Comparison of ENCODE assay signal across 8 cellular contexts in the genomic region with DNA sequence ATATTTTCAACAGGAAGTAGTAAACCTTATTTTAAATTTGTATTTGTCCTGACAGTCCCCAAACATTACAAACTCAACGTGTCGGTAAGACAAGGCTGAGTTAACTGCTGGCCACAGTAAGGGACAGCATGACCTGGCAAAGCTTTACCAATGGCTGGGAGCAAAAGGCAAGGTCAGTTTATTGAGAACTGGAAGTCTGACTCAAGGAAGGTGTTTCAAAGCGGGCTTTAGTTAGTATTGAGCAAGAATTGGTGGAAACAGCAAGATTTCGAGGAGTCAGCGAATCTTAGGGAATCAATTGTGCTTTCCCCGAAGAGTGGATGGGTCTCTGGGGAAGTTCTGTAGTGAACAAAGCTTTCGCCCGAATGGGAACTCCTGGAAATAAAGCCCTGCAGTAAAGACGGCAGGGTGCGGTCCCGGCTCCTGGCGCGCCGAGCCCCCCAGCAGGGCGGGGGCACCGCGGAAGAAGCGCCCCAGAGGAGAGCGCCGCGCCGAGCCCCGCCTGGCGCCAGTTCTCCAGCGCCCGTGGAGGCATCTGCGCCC. TPM values are rescaled to one million over a fixed set of nuclear protein-coding genes. Genes with fewer than 3 reads are reported as not detected.
A peak's percentile ranks its signal among the peaks of the same experiment; 100 is the strongest.
DNase-seq lines count a peak whose midpoint lies in the region; ATAC-seq and TF ChIP-seq lines count a peak whose summit lies in the region.

No MANE protein-coding gene starts in this region.

- peaks cover 2% of the 10 kb centered on the region for H3K36me3 ChIP-seq in A673 (ENCODE audit: insufficient read depth, low read length, poor library complexity, severe bottlenecking)
- H3K36me3 ChIP-seq in hepatocyte (replicated peaks; ENCODE audit: insufficient read depth, low read depth) = no peaks in the 10 kb centered on the region
- H3K36me3 ChIP-seq in gastrocnemius medialis = peaks cover 0 to 7% of the 10 kb centered on the region in 2 donors

- TF ChIP-seq CTCF in A673 (conservative IDR thresholded peaks at IDR 0.05; ENCODE audit: low read depth, low read length) = no peak
- no peak for TF ChIP-seq CTCF in hepatocyte (IDR thresholded peaks at IDR 0.05; ENCODE audit: poor library complexity)
- peak in 1 of 5 experiments; percentile 15 for TF ChIP-seq CTCF in gastrocnemius medialis (IDR thresholded peaks at IDR 0.05 in 4 of 5, conservative IDR thresholded peaks at IDR 0.05 in 1 of 5)

- H2AFZ ChIP-seq in hepatocyte = peak overlapping the region; percentile 22

- no peak for TF ChIP-seq POLR2A in gastrocnemius medialis (IDR thresholded peaks at IDR 0.05)
- no peak for TF ChIP-seq POLR2A in GM18505 (IDR thresholded peaks at IDR 0.05; ENCODE audit: borderline replicate concordance, extremely low read depth, insufficient read depth, insufficient read length)

- intact Hi-C loops in A673 (cut with micrococcal nuclease; ENCODE audit: unreplicated experiment) (loop anchor here (5.0 kb wide), 1 partner anchor 61 kb away; a partner anchor contains a TSS), gastrocnemius medialis (cut with DNase I; ENCODE audit: low total_unique reads) (loop anchor here (2.0 kb wide), 1 partner anchor 208 kb away; no protein-coding TSS in a partner anchor)

- H3K9me2 ChIP-seq in hepatocyte (replicated peaks; ENCODE audit: insufficient read depth) = no peaks in the 10 kb centered on the region

- H3K79me2 ChIP-seq in hepatocyte = peaks cover 37% of the 10 kb centered on the region

- H3K27ac ChIP-seq in A673 (ENCODE audit: low read depth, low read length, poor library complexity, severe bottlenecking) (peak overlapping the region; percentile 97), hepatocyte (peak overlapping the region; percentile 98), gastrocnemius medialis (peak overlapping the region; percentile 97 to 99 (median 98))

- peak overlapping the region; percentile 96 for H3K4me3 ChIP-seq in A673 (ENCODE audit: low read depth, low read length, poor library complexity, severe bottlenecking)
- peak overlapping the region; percentile 21 for H3K4me3 ChIP-seq in hepatocyte
- peak overlapping the region; percentile 70 to 83 (median 77) for H3K4me3 ChIP-seq in gastrocnemius medialis

- H3K4me1 ChIP-seq in A673 (ENCODE audit: insufficient read depth, low read length, poor library complexity, severe bottlenecking) (peaks cover 11% of the 10 kb centered on the region), hepatocyte (ENCODE audit: insufficient read depth) (peaks cover 28% of the 10 kb centered on the region), gastrocnemius medialis (peaks cover 42 to 43% of the 10 kb centered on the region in 2 donors)

- H3K4me2 ChIP-seq in hepatocyte = peak overlapping the region; percentile 76

- H3K9me3 Mint-ChIP-seq in activated naive CD4-positive, alpha-beta T cell treated with anti-CD3 and anti-CD28 coated beads, Interleukin-2, amount 50 U/mL, for 72 hours = no peaks in the 10 kb centered on the region

- DNase-seq in A673 (ENCODE audit: low spot score) (no peak), HCEC 1CT (peak; percentile 30), hepatocyte (ENCODE audit: low spot score) (peak; percentile 58), gastrocnemius medialis (peak in 1 of 2 donors; percentile 47), DMS79 treated with DMSO at 0.1 percent for 48 hours (lab: John Stamatoyannopoulos, UW) (no peak)
- no peak for DNase-seq in activated naive CD4-positive, alpha-beta T cell treated with anti-CD3 and anti-CD28 coated beads, Interleukin-2, amount 50 U/mL, for 72 hours (ENCODE audit: low spot score in 2 of 2)
- DNase-seq in stimulated activated CD4-positive, alpha-beta T cell treated with anti-CD3 and anti-CD28 coated beads, Interleukin-4, amount 100 ng/mL, for 4 hours = no peak

- 3% methylated on average over 24 of the region's 27 CpGs for WGBS in hepatocyte (ENCODE audit: low lambda C conversion rate, missing lambda C conversion rate)

- in situ Hi-C loops in gastrocnemius medialis (cut with MboI; ENCODE audit: low sequenced_read_pairs in 4 of 4) = loop anchor here in 2 of 4 donors (10.0 kb wide), 1 partner anchor 274 kb away; a partner anchor contains a TSS

- H3K27ac Mint-ChIP-seq in activated naive CD4-positive, alpha-beta T cell treated with anti-CD3 and anti-CD28 coated beads, Interleukin-2, amount 50 U/mL, for 72 hours = peak overlapping the region; percentile 93 to 98

- peaks cover 17 to 27% of the 10 kb centered on the region in 2 donors for H3K36me3 Mint-ChIP-seq in activated naive CD4-positive, alpha-beta T cell treated with anti-CD3 and anti-CD28 coated beads, Interleukin-2, amount 50 U/mL, for 72 hours

- no peak for ATAC-seq in activated naive CD4-positive, alpha-beta T cell treated with anti-CD3 and anti-CD28 coated beads, Interleukin-2, amount 50 U/mL, for 72 hours
- ATAC-seq in gastrocnemius medialis (peak; percentile 19), GM18505 (IDR thresholded peaks at IDR 0.05; ENCODE audit: unreplicated experiment) (no peak)

- no peaks in the 10 kb centered on the region for H3K9me3 ChIP-seq in A673 (ENCODE audit: low read depth, low read length, poor library complexity, severe bottlenecking)
- H3K9me3 ChIP-seq in hepatocyte (ENCODE audit: low read depth) = no peaks in the 10 kb centered on the region
- H3K9me3 ChIP-seq in gastrocnemius medialis = no peaks in the 10 kb centered on the region

- BruUV-seq in A673 (replicated peaks; lab: Mats Ljungman, UMichigan) = no TSS peak

- H4K20me1 ChIP-seq in hepatocyte (ENCODE audit: insufficient read depth, poor library complexity, severe bottlenecking) = peaks cover 6% of the 10 kb centered on the region

- CTCF ChIA-PET in A673 (lab: Charles Lee) = no interaction called here

- H3K27me3 ChIP-seq in A673 (replicated peaks; ENCODE audit: insufficient read depth, low read depth, low read length, poor library complexity) (no peaks in the 10 kb centered on the region), hepatocyte (no peaks in the 10 kb centered on the region), gastrocnemius medialis (no peaks in the 10 kb centered on the region)

- POLR2A ChIA-PET in A673 (lab: Charles Lee; ENCODE audit: low non-redundant PET) = interaction anchor here (0.6 to 0.7 kb wide), 2 partner anchors 11 to 1727 kb away, joined by 3 to 4 read pairs; no protein-coding TSS in a partner anchor

RNA-seq across cellular contexts. Expression of a gene that starts 0.8 kb away (rescaled TPM):
- total RNA-seq in A673 (2021) (13.7 and 14.0 TPM in 2 replicates), hepatocyte (15.5 and 17.8 TPM in 2 replicates), gastrocnemius medialis (10 to 100 TPM; 10.1 to 23.0 (median 13.3) TPM)
- total RNA-seq in activated naive CD4-positive, alpha-beta T cell treated with anti-CD3 and anti-CD28 coated beads, Interleukin-2, amount 50 U/mL, for 72 hours = 1 to 10 TPM; 5.6 to 9.2 TPM
- 7.4 and 8.8 TPM in 2 replicates for polyA plus RNA-seq in hepatocyte

RNA-seq across cellular contexts. Expression of a gene that starts 10.6 kb away (rescaled TPM):
- total RNA-seq in A673 (2021) (32.1 and 34.4 TPM in 2 replicates), hepatocyte (29.7 and 30.9 TPM in 2 replicates), gastrocnemius medialis (10 to 100 TPM; 15.2 to 17.9 (median 15.9) TPM)
- 10 to 100 TPM; 37.0 to 45.9 TPM for total RNA-seq in activated naive CD4-positive, alpha-beta T cell treated with anti-CD3 and anti-CD28 coated beads, Interleukin-2, amount 50 U/mL, for 72 hours
- polyA plus RNA-seq in hepatocyte = 36.3 and 38.1 TPM in 2 replicates

Comparison
In these comparisons a context has a peak if more than half of its experiments do, and no peak if none do; other contexts are left out.
1. DNase-seq: peak in HCEC 1CT (single experiment) and hepatocyte (single experiment); none in A673 (single experiment), activated naive CD4-positive, alpha-beta T cell treated with anti-CD3 and anti-CD28 coated beads, Interleukin-2, amount 50 U/mL, for 72 hours (0 of 2), stimulated activated CD4-positive, alpha-beta T cell treated with anti-CD3 and anti-CD28 coated beads, Interleukin-4, amount 100 ng/mL, for 4 hours (0 of 2) and DMS79 treated with DMSO at 0.1 percent for 48 hours (single experiment).
2. H3K4me3 ChIP-seq: peak in every context shown above with its lines; median percentile 96 in A673; 77 in gastrocnemius medialis; 21 in hepatocyte.
3. ATAC-seq: peak in gastrocnemius medialis (2 of 2); none in activated naive CD4-positive, alpha-beta T cell treated with anti-CD3 and anti-CD28 coated beads, Interleukin-2, amount 50 U/mL, for 72 hours (0 of 2) and GM18505 (single experiment).
4. Peak in every context shown above with its lines, with median percentiles within 50 percentile points of each other: H3K27ac ChIP-seq.